Comparison of ENCODE assay signal across 1 cellular context in the genomic region with DNA sequence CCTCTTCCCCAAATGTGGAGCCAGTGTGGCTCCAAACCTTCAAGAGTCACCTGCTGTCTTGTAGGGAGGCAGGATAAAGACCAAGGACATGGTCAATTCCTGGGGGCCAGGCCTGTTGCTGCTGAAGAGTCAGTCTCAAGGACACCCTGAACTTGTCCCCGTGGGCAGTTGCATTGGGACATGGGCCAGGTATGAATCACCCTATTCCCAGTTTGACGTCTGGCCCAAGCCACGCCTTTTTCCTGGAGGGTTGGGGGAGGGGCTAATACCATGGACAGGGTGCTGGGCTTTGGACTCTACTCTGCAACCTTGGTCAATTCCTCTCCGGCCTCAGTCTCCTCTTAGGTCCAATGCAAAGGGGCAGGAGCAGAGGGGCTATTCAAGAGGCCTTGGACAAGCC.
TF ChIP-seq lines count a peak whose summit lies in the region.

No MANE protein-coding gene starts in this region.

TF ChIP-seq in K562, 482 proteins besides CTCF, POLR2A, EP300 and RAD21 (continued from another document and continues in another):
- TF ChIP-seq, protein P1, sequence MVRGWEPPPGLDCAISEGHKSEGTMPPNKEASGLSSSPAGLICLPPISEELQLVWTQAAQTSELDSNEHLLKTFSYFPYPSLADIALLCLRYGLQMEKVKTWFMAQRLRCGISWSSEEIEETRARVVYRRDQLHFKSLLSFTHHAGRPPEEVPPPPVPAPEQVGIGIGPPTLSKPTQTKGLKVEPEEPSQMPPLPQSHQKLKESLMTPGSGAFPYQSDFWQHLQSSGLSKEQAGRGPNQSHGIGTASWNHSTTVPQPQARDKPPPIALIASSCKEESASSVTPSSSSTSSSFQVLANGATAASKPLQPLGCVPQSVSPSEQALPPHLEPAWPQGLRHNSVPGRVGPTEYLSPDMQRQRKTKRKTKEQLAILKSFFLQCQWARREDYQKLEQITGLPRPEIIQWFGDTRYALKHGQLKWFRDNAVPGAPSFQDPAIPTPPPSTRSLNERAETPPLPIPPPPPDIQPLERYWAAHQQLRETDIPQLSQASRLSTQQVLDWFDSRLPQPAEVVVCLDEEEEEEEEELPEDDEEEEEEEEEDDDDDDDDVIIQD (CRISPR knock-in tag; IDR thresholded peaks at IDR 0.05): no peak
- peak; percentile 54; the same call in 1 of the 2 replicates for TF ChIP-seq ATF7 (IDR thresholded peaks at IDR 0.05)
- TF ChIP-seq ZBTB7A (IDR thresholded peaks at IDR 0.05; ENCODE audit: borderline replicate concordance, control insufficient read depth, low read depth, low read length): no peak
- TF ChIP-seq HDAC6 (IDR thresholded peaks at IDR 0.05; ENCODE audit: low read depth, low read length): no peak
- peak in 1 of 2 experiments; percentile 32; a peak in 2 of 4 replicates for TF ChIP-seq NRF1 (conservative IDR thresholded peaks at IDR 0.05 in 1 of 2, IDR thresholded peaks at IDR 0.05 in 1 of 2)
- TF ChIP-seq, protein P2, sequence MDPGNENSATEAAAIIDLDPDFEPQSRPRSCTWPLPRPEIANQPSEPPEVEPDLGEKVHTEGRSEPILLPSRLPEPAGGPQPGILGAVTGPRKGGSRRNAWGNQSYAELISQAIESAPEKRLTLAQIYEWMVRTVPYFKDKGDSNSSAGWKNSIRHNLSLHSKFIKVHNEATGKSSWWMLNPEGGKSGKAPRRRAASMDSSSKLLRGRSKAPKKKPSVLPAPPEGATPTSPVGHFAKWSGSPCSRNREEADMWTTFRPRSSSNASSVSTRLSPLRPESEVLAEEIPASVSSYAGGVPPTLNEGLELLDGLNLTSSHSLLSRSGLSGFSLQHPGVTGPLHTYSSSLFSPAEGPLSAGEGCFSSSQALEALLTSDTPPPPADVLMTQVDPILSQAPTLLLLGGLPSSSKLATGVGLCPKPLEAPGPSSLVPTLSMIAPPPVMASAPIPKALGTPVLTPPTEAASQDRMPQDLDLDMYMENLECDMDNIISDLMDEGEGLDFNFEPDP (CRISPR knock-in tag; IDR thresholded peaks at IDR 0.05): no peak
- no peak for TF ChIP-seq ZFP1 (CRISPR knock-in tag; IDR thresholded peaks at IDR 0.05)
- TF ChIP-seq ESRRA (IDR thresholded peaks at IDR 0.05; ENCODE audit: borderline replicate concordance, low read depth): peak; percentile 92
- no peak for TF ChIP-seq ZNF780A (CRISPR knock-in tag; IDR thresholded peaks at IDR 0.05)
- TF ChIP-seq, protein P3, sequence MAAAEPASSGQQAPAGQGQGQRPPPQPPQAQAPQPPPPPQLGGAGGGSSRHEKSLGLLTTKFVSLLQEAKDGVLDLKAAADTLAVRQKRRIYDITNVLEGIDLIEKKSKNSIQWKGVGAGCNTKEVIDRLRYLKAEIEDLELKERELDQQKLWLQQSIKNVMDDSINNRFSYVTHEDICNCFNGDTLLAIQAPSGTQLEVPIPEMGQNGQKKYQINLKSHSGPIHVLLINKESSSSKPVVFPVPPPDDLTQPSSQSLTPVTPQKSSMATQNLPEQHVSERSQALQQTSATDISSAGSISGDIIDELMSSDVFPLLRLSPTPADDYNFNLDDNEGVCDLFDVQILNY (CRISPR knock-in tag; IDR thresholded peaks at IDR 0.05): no peak
- TF ChIP-seq, protein P4, sequence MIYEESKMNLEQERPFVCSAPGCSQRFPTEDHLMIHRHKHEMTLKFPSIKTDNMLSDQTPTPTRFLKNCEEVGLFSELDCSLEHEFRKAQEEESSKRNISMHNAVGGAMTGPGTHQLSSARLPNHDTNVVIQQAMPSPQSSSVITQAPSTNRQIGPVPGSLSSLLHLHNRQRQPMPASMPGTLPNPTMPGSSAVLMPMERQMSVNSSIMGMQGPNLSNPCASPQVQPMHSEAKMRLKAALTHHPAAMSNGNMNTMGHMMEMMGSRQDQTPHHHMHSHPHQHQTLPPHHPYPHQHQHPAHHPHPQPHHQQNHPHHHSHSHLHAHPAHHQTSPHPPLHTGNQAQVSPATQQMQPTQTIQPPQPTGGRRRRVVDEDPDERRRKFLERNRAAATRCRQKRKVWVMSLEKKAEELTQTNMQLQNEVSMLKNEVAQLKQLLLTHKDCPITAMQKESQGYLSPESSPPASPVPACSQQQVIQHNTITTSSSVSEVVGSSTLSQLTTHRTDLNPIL (CRISPR knock-in tag; IDR thresholded peaks at IDR 0.05): no peak
- no peak for TF ChIP-seq ADNP (tag; IDR thresholded peaks at IDR 0.05)
- TF ChIP-seq, protein P5, sequence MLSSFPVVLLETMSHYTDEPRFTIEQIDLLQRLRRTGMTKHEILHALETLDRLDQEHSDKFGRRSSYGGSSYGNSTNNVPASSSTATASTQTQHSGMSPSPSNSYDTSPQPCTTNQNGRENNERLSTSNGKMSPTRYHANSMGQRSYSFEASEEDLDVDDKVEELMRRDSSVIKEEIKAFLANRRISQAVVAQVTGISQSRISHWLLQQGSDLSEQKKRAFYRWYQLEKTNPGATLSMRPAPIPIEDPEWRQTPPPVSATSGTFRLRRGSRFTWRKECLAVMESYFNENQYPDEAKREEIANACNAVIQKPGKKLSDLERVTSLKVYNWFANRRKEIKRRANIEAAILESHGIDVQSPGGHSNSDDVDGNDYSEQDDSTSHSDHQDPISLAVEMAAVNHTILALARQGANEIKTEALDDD (IDR thresholded peaks at IDR 0.05): no peak
- TF ChIP-seq, protein P6, sequence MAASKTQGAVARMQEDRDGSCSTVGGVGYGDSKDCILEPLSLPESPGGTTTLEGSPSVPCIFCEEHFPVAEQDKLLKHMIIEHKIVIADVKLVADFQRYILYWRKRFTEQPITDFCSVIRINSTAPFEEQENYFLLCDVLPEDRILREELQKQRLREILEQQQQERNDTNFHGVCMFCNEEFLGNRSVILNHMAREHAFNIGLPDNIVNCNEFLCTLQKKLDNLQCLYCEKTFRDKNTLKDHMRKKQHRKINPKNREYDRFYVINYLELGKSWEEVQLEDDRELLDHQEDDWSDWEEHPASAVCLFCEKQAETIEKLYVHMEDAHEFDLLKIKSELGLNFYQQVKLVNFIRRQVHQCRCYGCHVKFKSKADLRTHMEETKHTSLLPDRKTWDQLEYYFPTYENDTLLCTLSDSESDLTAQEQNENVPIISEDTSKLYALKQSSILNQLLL (CRISPR knock-in tag; IDR thresholded peaks at IDR 0.05; ENCODE audit: borderline replicate concordance): no peak
- TF ChIP-seq MAFK (IDR thresholded peaks at IDR 0.05; ENCODE audit: low read length): no peak
- TF ChIP-seq, protein P7, sequence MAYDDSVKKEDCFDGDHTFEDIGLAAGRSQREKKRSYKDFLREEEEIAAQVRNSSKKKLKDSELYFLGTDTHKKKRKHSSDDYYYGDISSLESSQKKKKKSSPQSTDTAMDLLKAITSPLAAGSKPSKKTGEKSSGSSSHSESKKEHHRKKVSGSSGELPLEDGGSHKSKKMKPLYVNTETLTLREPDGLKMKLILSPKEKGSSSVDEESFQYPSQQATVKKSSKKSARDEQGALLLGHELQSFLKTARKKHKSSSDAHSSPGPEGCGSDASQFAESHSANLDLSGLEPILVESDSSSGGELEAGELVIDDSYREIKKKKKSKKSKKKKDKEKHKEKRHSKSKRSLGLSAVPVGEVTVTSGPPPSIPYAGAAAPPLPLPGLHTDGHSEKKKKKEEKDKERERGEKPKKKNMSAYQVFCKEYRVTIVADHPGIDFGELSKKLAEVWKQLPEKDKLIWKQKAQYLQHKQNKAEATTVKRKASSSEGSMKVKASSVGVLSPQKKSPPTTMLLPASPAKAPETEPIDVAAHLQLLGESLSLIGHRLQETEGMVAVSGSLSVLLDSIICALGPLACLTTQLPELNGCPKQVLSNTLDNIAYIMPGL (CRISPR knock-in tag; IDR thresholded peaks at IDR 0.05): no peak
- TF ChIP-seq JUND (IDR thresholded peaks at IDR 0.05; ENCODE audit: borderline replicate concordance, low read depth, low read length): peak; percentile 90
- peak; percentile 83; the same call in 2 of the 3 replicates for TF ChIP-seq JUND (tag; IDR thresholded peaks at IDR 0.05; ENCODE audit: borderline replicate concordance, low read depth, low read length)
- no peak for TF ChIP-seq ETS2 (tag; IDR thresholded peaks at IDR 0.05; ENCODE audit: borderline replicate concordance, poor library complexity, severe bottlenecking)
- TF ChIP-seq, protein P8, sequence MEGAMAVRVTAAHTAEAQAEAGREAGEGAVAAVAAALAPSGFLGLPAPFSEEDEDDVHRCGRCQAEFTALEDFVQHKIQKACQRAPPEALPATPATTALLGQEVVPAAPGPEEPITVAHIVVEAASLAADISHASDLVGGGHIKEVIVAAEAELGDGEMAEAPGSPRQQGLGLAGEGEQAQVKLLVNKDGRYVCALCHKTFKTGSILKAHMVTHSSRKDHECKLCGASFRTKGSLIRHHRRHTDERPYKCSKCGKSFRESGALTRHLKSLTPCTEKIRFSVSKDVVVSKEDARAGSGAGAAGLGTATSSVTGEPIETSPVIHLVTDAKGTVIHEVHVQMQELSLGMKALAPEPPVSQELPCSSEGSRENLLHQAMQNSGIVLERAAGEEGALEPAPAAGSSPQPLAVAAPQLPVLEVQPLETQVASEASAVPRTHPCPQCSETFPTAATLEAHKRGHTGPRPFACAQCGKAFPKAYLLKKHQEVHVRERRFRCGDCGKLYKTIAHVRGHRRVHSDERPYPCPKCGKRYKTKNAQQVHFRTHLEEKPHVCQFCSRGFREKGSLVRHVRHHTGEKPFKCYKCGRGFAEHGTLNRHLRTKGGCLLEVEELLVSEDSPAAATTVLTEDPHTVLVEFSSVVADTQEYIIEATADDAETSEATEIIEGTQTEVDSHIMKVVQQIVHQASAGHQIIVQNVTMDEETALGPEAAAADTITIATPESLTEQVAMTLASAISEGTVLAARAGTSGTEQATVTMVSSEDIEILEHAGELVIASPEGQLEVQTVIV (CRISPR knock-in tag; IDR thresholded peaks at IDR 0.05; ENCODE audit: borderline replicate concordance): no peak
- TF ChIP-seq DACH1 (IDR thresholded peaks at IDR 0.05; ENCODE audit: partially characterized antibody): no peak
- TF ChIP-seq ARID1B (IDR thresholded peaks at IDR 0.05): no peak
- TF ChIP-seq FOSL1 (tag; conservative IDR thresholded peaks at IDR 0.05): peak; percentile 89
- no peak for TF ChIP-seq ETV5 (CRISPR knock-in tag; IDR thresholded peaks at IDR 0.05; ENCODE audit: low read depth)
- no peak for TF ChIP-seq TCF7 (IDR thresholded peaks at IDR 0.05; ENCODE audit: borderline replicate concordance)
- no peak for TF ChIP-seq XRCC3 (IDR thresholded peaks at IDR 0.05)
- TF ChIP-seq BMI1 (IDR thresholded peaks at IDR 0.05; ENCODE audit: low read length): no peak
- TF ChIP-seq POLR3G (IDR thresholded peaks at IDR 0.05; ENCODE audit: extremely low read depth, insufficient read length, insufficient replicate concordance): no peak
- no peak for TF ChIP-seq DDX20 (tag; IDR thresholded peaks at IDR 0.05; ENCODE audit: low read depth)
- TF ChIP-seq JUN (IDR thresholded peaks at IDR 0.05; ENCODE audit: borderline replicate concordance, low read depth, low read length): peak; percentile 83; the same call in 1 of the 2 replicates
- no peak for TF ChIP-seq JUN (CRISPR knock-in tag; IDR thresholded peaks at IDR 0.05; ENCODE audit: borderline replicate concordance)
- no peak for TF ChIP-seq MEF2D (tag; conservative IDR thresholded peaks at IDR 0.05; ENCODE audit: low read depth)
- no peak for TF ChIP-seq ZC3H11A (IDR thresholded peaks at IDR 0.05; ENCODE audit: low read depth, low read length)
- no peak for TF ChIP-seq MEF2A (IDR thresholded peaks at IDR 0.05; ENCODE audit: control insufficient read depth, low read depth, low read length)
- TF ChIP-seq, protein P9, sequence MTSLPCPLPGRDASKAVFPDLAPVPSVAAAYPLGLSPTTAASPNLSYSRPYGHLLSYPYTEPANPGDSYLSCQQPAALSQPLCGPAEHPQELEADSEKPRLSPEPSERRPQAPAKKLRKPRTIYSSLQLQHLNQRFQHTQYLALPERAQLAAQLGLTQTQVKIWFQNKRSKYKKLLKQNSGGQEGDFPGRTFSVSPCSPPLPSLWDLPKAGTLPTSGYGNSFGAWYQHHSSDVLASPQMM (CRISPR knock-in tag; IDR thresholded peaks at IDR 0.05): no peak
- no peak for TF ChIP-seq MYC (IDR thresholded peaks at IDR 0.05; ENCODE audit: low read depth, low read length)
- no peak for TF ChIP-seq MYC (CRISPR knock-in tag; IDR thresholded peaks at IDR 0.05; ENCODE audit: borderline replicate concordance, low read depth)
- no peak for TF ChIP-seq FOXM1 (IDR thresholded peaks at IDR 0.05; ENCODE audit: low read depth)
- TF ChIP-seq FOXM1 (CRISPR knock-in tag; IDR thresholded peaks at IDR 0.05; ENCODE audit: low read depth): no peak
- TF ChIP-seq GABPA (tag; conservative IDR thresholded peaks at IDR 0.05; ENCODE audit: low read depth): no peak
- no peak for TF ChIP-seq MAFF (IDR thresholded peaks at IDR 0.05; ENCODE audit: low read length)
- TF ChIP-seq SMAD1 (IDR thresholded peaks at IDR 0.05; ENCODE audit: low read depth, low read length, partially characterized antibody): no peak
- TF ChIP-seq EHMT2 (IDR thresholded peaks at IDR 0.05): peak; percentile 86
- TF ChIP-seq ZNF165 (CRISPR knock-in tag; IDR thresholded peaks at IDR 0.05; ENCODE audit: borderline replicate concordance): no peak
- TF ChIP-seq ARHGAP35 (IDR thresholded peaks at IDR 0.05; ENCODE audit: partially characterized antibody): no peak
- TF ChIP-seq, protein P10, sequence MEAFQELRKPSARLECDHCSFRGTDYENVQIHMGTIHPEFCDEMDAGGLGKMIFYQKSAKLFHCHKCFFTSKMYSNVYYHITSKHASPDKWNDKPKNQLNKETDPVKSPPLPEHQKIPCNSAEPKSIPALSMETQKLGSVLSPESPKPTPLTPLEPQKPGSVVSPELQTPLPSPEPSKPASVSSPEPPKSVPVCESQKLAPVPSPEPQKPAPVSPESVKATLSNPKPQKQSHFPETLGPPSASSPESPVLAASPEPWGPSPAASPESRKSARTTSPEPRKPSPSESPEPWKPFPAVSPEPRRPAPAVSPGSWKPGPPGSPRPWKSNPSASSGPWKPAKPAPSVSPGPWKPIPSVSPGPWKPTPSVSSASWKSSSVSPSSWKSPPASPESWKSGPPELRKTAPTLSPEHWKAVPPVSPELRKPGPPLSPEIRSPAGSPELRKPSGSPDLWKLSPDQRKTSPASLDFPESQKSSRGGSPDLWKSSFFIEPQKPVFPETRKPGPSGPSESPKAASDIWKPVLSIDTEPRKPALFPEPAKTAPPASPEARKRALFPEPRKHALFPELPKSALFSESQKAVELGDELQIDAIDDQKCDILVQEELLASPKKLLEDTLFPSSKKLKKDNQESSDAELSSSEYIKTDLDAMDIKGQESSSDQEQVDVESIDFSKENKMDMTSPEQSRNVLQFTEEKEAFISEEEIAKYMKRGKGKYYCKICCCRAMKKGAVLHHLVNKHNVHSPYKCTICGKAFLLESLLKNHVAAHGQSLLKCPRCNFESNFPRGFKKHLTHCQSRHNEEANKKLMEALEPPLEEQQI (IDR thresholded peaks at IDR 0.05): no peak
- TF ChIP-seq ZNF76 (CRISPR knock-in tag; IDR thresholded peaks at IDR 0.05; ENCODE audit: borderline replicate concordance): no peak
- TF ChIP-seq BDP1 (IDR thresholded peaks at IDR 0.05; ENCODE audit: insufficient read depth, insufficient read length): no peak
- TF ChIP-seq KLF6 (CRISPR knock-in tag; IDR thresholded peaks at IDR 0.05; ENCODE audit: borderline replicate concordance): no peak
- TF ChIP-seq HDAC8 (tag; IDR thresholded peaks at IDR 0.05): no peak
- TF ChIP-seq SIN3B (IDR thresholded peaks at IDR 0.05; ENCODE audit: low read depth): no peak
- TF ChIP-seq TAF7 (tag; IDR thresholded peaks at IDR 0.05): no peak
- no peak for TF ChIP-seq ZNF12 (CRISPR knock-in tag; IDR thresholded peaks at IDR 0.05)
- peak in 1 of 2 experiments; percentile 12; a peak in 1 of 4 replicates for TF ChIP-seq SRF (CRISPR knock-in tag; IDR thresholded peaks at IDR 0.05)
- TF ChIP-seq JUNB (CRISPR knock-in tag; conservative IDR thresholded peaks at IDR 0.05): no peak
- TF ChIP-seq NFXL1 (CRISPR knock-in tag; IDR thresholded peaks at IDR 0.05): no peak
